Comparison of ENCODE assay signal across 8 cellular contexts in genomic region chr1:3012511-3013291, GRCh38. TPM values are rescaled to one million over a fixed set of nuclear protein-coding genes. Genes with fewer than 3 reads are reported as not detected.
A peak's percentile ranks its signal among the peaks of the same experiment; 100 is the strongest.
DNase-seq lines count a peak whose midpoint lies in the region; ATAC-seq, FAIRE-seq and TF ChIP-seq lines count a peak whose summit lies in the region.
"Had no signal": no experiment of that assay in that cellular context is flagged by ENCODE, and none has a peak within 500 bp of the region (broad histone marks: within the 10 kb centered on the region; RNA-seq: fewer than 3 reads in every experiment).

No MANE protein-coding gene starts in this region.

- no peak overlapping the region for H3K4me3 ChIP-seq in cardiac fibroblast (replicated peaks in 1 of 2; ENCODE audit: low read depth in 2 of 2, low read length in 2 of 2)
- no peak overlapping the region for H3K4me3 ChIP-seq in lung

- no peaks in the 10 kb centered on the region for H3K36me3 ChIP-seq in lung (ENCODE audit: control insufficient read depth in 2 of 2, insufficient read depth in 2 of 2, low read length in 2 of 2)

- no peaks in the 10 kb centered on the region for H3K4me1 ChIP-seq in lung (ENCODE audit: control insufficient read depth in 2 of 2, insufficient read depth in 2 of 2, low read length in 2 of 2)

- WGBS in lung, 2 donors: 27 to 30% methylated on average over 38 to 41 of the region's 41 CpGs

- TF ChIP-seq CTCF in cardiac fibroblast (IDR thresholded peaks at IDR 0.05; ENCODE audit: low read depth, low read length): peak; percentile 25
- peak; percentile 21 for TF ChIP-seq CTCF in lung (IDR thresholded peaks at IDR 0.05; ENCODE audit: control extremely low read depth, extremely low read depth)

- H3K27ac ChIP-seq in lung (ENCODE audit: low read depth in 1 of 2, low read length in 1 of 2): no peak overlapping the region

- no peaks in the 10 kb centered on the region for H3K27me3 ChIP-seq in lung (ENCODE audit: control insufficient read depth, insufficient read depth)

- H3K9me3 ChIP-seq in lung (ENCODE audit: control insufficient read depth in 2 of 2, insufficient read depth in 1 of 2, low read length in 1 of 2): peaks cover 0 to 8% of the 10 kb centered on the region in 2 donors

- peak; percentile 61 for DNase-seq in GM19239 (ENCODE audit: insufficient read length, low spot score)
- peak; percentile 42 for DNase-seq in T-helper 9 cell
- DNase-seq in cardiac fibroblast (ENCODE audit: low read depth in 2 of 2): no peak
- DNase-seq in lung (ENCODE audit: low spot score): peak; percentile 40
- DNase-seq in stimulated activated CD8-positive, alpha-beta memory T cell treated with anti-CD3 and anti-CD28 coated beads, Interleukin-7, amount 100 ng/mL, for 4 hours (ENCODE audit: low read depth in 2 of 2): peak; percentile 8 to 14
- DNase-seq in epidermal melanocyte (ENCODE audit: insufficient read length, low spot score): no peak

- ATAC-seq in lung (ENCODE audit: insufficient read depth, low FRiP score): no peak
- ATAC-seq in GM21528 (IDR thresholded peaks at IDR 0.05; ENCODE audit: low FRiP score, unreplicated experiment): no peak

- no peak for FAIRE-seq in GM19239 (lab: Jason Lieb, UNC)

RNA-seq across cellular contexts. Expression of gene ACTRT2, which starts 8.6 kb away (rescaled TPM):
- total RNA-seq in lung: not detected
- not detected for polyA plus RNA-seq in lung
- total RNA-seq: pulmonary artery endothelial cell had no signal

RNA-seq across cellular contexts. Expression of gene PRDM16, which starts 56.3 kb away (rescaled TPM):
- 10 to 100 TPM; 21.3 to 36.5 TPM for total RNA-seq in lung
- polyA plus RNA-seq in lung: 1 to 10 TPM; 2.4 to 5.0 TPM

Comparison
In these comparisons a context has a peak if more than half of its experiments do, and no peak if none do; other contexts are left out.
1. DNase-seq: peak in GM19239 (single experiment), T-helper 9 cell (single experiment), lung (single experiment) and stimulated activated CD8-positive, alpha-beta memory T cell treated with anti-CD3 and anti-CD28 coated beads, Interleukin-7, amount 100 ng/mL, for 4 hours (2 of 2); none in cardiac fibroblast (0 of 2) and epidermal melanocyte (single experiment).